9 cellular contexts compared by ENCODE assay signal in genomic region chr1:15799004-15799867, GRCh38. TPM values are rescaled to one million over a fixed set of nuclear protein-coding genes. Genes with fewer than 3 reads are reported as not detected.
DNase-seq lines count a peak whose midpoint lies in the region; ATAC-seq lines count a peak whose summit lies in the region.
"Had no signal": no experiment of that assay in that cellular context is flagged by ENCODE, and none has a peak within 500 bp of the region (broad histone marks: within the 10 kb centered on the region; RNA-seq: fewer than 3 reads in every experiment).

No MANE protein-coding gene starts in this region.

- POLR2A ChIA-PET in activated CD4-positive, alpha-beta T cell treated with anti-CD3 and anti-CD28 coated beads for 36 hours (lab: Charles Lee): no interaction called here

- intact Hi-C loops in activated CD4-positive, alpha-beta T cell treated with anti-CD3 and anti-CD28 coated beads for 36 hours (cut with DNase I, micrococcal nuclease): loop anchor here in 1 of 2 experiments (10.0 kb wide), 1 partner anchor 386 kb away; no protein-coding TSS in a partner anchor

- no peaks in the 10 kb centered on the region for H3K27me3 Mint-ChIP-seq in activated CD4-positive, alpha-beta T cell treated with anti-CD3 and anti-CD28 coated beads for 36 hours
- H3K27me3 Mint-ChIP-seq in activated naive CD8-positive, alpha-beta T cell treated with anti-CD3 and anti-CD28 coated beads, Interleukin-2, amount 50 U/mL, for 24 hours: peaks cover 8% of the 10 kb centered on the region
- peaks cover 38% of the 10 kb centered on the region for H3K27me3 Mint-ChIP-seq in stimulated activated memory B cell treated with anti-CD40 and anti-IgM and Interleukin-4, amounts not matched to agents 10 μg/mL and 1 μg/mL and 100 μg/mL, for 72 hours

- CTCF ChIA-PET in activated CD4-positive, alpha-beta T cell treated with anti-CD3 and anti-CD28 coated beads for 36 hours (lab: Charles Lee): interaction anchor here (0.6 kb wide), 3 partner anchors 9 to 238 kb away, joined by 3 read pairs; no protein-coding TSS in a partner anchor

- no peaks in the 10 kb centered on the region for H3K9me3 Mint-ChIP-seq in activated CD4-positive, alpha-beta T cell treated with anti-CD3 and anti-CD28 coated beads for 36 hours (ENCODE audit: low read depth)
- no peaks in the 10 kb centered on the region for H3K9me3 Mint-ChIP-seq in activated naive CD8-positive, alpha-beta T cell treated with anti-CD3 and anti-CD28 coated beads, Interleukin-2, amount 50 U/mL, for 24 hours
- no peaks in the 10 kb centered on the region for H3K9me3 Mint-ChIP-seq in stimulated activated memory B cell treated with anti-CD40 and anti-IgM and Interleukin-4, amounts not matched to agents 10 μg/mL and 1 μg/mL and 100 μg/mL, for 72 hours

- ATAC-seq in activated CD4-positive, alpha-beta T cell treated with anti-CD3 and anti-CD28 coated beads for 36 hours: peak; percentile 76
- peak; percentile 75 for ATAC-seq in activated naive CD8-positive, alpha-beta T cell treated with anti-CD3 and anti-CD28 coated beads, Interleukin-2, amount 50 U/mL, for 24 hours
- ATAC-seq in stimulated activated memory B cell treated with anti-CD40 and anti-IgM and Interleukin-4, amounts not matched to agents 10 μg/mL and 1 μg/mL and 100 μg/mL, for 72 hours: peak; percentile 82
- ATAC-seq in GM18909 (IDR thresholded peaks at IDR 0.05; ENCODE audit: poor library complexity, unreplicated experiment) (no peak), HG03460 (IDR thresholded peaks at IDR 0.05; ENCODE audit: unreplicated experiment) (no peak)

- DNase-seq in activated CD4-positive, alpha-beta T cell treated with anti-CD3 and anti-CD28 coated beads for 36 hours: peak; percentile 51
- no peak for DNase-seq in activated CD4-positive, alpha-beta T cell treated with anti-CD3 and anti-CD28 coated beads for 4 hours
- DNase-seq in activated naive CD8-positive, alpha-beta T cell treated with anti-CD3 and anti-CD28 coated beads, Interleukin-2, amount 50 U/mL, for 24 hours: peak; percentile 37
- DNase-seq in iPS-NIHi7 (ENCODE audit: extremely low spot score) (peak; percentile 64), SKM-1 treated with dmso at 0.1 percent for 144 hours (lab: John Stamatoyannopoulos, UW; ENCODE audit: unreplicated experiment) (no peak)
- DNase-seq: DND-41 had no signal

- H3K4me1 Mint-ChIP-seq in activated CD4-positive, alpha-beta T cell treated with anti-CD3 and anti-CD28 coated beads for 36 hours: peaks cover 9% of the 10 kb centered on the region
- peaks cover 16% of the 10 kb centered on the region for H3K4me1 Mint-ChIP-seq in activated naive CD8-positive, alpha-beta T cell treated with anti-CD3 and anti-CD28 coated beads, Interleukin-2, amount 50 U/mL, for 24 hours
- H3K4me1 Mint-ChIP-seq in stimulated activated memory B cell treated with anti-CD40 and anti-IgM and Interleukin-4, amounts not matched to agents 10 μg/mL and 1 μg/mL and 100 μg/mL, for 72 hours: peaks cover 30% of the 10 kb centered on the region

- no peak overlapping the region for H3K27ac Mint-ChIP-seq in activated CD4-positive, alpha-beta T cell treated with anti-CD3 and anti-CD28 coated beads for 36 hours
- no peak overlapping the region for H3K27ac Mint-ChIP-seq in activated naive CD8-positive, alpha-beta T cell treated with anti-CD3 and anti-CD28 coated beads, Interleukin-2, amount 50 U/mL, for 24 hours
- peak overlapping the region; percentile 48 for H3K27ac Mint-ChIP-seq in stimulated activated memory B cell treated with anti-CD40 and anti-IgM and Interleukin-4, amounts not matched to agents 10 μg/mL and 1 μg/mL and 100 μg/mL, for 72 hours

- H3K36me3 Mint-ChIP-seq in activated CD4-positive, alpha-beta T cell treated with anti-CD3 and anti-CD28 coated beads for 36 hours (ENCODE audit: low read depth): no peaks in the 10 kb centered on the region
- no peaks in the 10 kb centered on the region for H3K36me3 Mint-ChIP-seq in activated naive CD8-positive, alpha-beta T cell treated with anti-CD3 and anti-CD28 coated beads, Interleukin-2, amount 50 U/mL, for 24 hours (ENCODE audit: low read depth)
- H3K36me3 Mint-ChIP-seq in stimulated activated memory B cell treated with anti-CD40 and anti-IgM and Interleukin-4, amounts not matched to agents 10 μg/mL and 1 μg/mL and 100 μg/mL, for 72 hours: no peaks in the 10 kb centered on the region

- H3K4me3 Mint-ChIP-seq in activated CD4-positive, alpha-beta T cell treated with anti-CD3 and anti-CD28 coated beads for 36 hours: no peak overlapping the region
- H3K4me3 Mint-ChIP-seq in activated naive CD8-positive, alpha-beta T cell treated with anti-CD3 and anti-CD28 coated beads, Interleukin-2, amount 50 U/mL, for 24 hours: no peak overlapping the region
- no peak overlapping the region for H3K4me3 Mint-ChIP-seq in stimulated activated memory B cell treated with anti-CD40 and anti-IgM and Interleukin-4, amounts not matched to agents 10 μg/mL and 1 μg/mL and 100 μg/mL, for 72 hours

RNA-seq across cellular contexts. Expression of gene UQCRHL, which starts 8.2 kb away (rescaled TPM):
- total RNA-seq in activated CD4-positive, alpha-beta T cell treated with anti-CD3 and anti-CD28 coated beads for 36 hours: 1 to 10 TPM; 1.4 to 1.9 TPM

RNA-seq across cellular contexts. Expression of gene FBLIM1, which starts 40.6 kb away (rescaled TPM):
- under 1 TPM in 1 of 2 experiments, not detected in 1; 0.09 TPM for total RNA-seq in activated CD4-positive, alpha-beta T cell treated with anti-CD3 and anti-CD28 coated beads for 36 hours

RNA-seq across cellular contexts. Expression of gene SPEN, which starts 48.3 kb away (rescaled TPM):
- 10 to 100 TPM; 43.2 to 52.7 TPM for total RNA-seq in activated CD4-positive, alpha-beta T cell treated with anti-CD3 and anti-CD28 coated beads for 36 hours

RNA-seq across cellular contexts. Expression of gene TMEM82, which starts 56.9 kb away (rescaled TPM):
- not detected for total RNA-seq in activated CD4-positive, alpha-beta T cell treated with anti-CD3 and anti-CD28 coated beads for 36 hours

Comparison
In these comparisons a context has a peak if more than half of its experiments do, and no peak if none do; other contexts are left out.
1. DNase-seq: peak in activated CD4-positive, alpha-beta T cell treated with anti-CD3 and anti-CD28 coated beads for 36 hours (single experiment), activated naive CD8-positive, alpha-beta T cell treated with anti-CD3 and anti-CD28 coated beads, Interleukin-2, amount 50 U/mL, for 24 hours (single experiment) and iPS-NIHi7 (single experiment); none in activated CD4-positive, alpha-beta T cell treated with anti-CD3 and anti-CD28 coated beads for 4 hours (0 of 2) and SKM-1 treated with dmso at 0.1 percent for 144 hours (single experiment).
2. ATAC-seq: peak in activated CD4-positive, alpha-beta T cell treated with anti-CD3 and anti-CD28 coated beads for 36 hours (single experiment), activated naive CD8-positive, alpha-beta T cell treated with anti-CD3 and anti-CD28 coated beads, Interleukin-2, amount 50 U/mL, for 24 hours (single experiment) and stimulated activated memory B cell treated with anti-CD40 and anti-IgM and Interleukin-4, amounts not matched to agents 10 μg/mL and 1 μg/mL and 100 μg/mL, for 72 hours (single experiment); none in GM18909 (single experiment) and HG03460 (single experiment).